In genomic region chr10:78584666-78585065, GRCh38 we compare ENCODE assay signal across 17 cellular contexts.
"Had no signal": no experiment of that assay in that cellular context is flagged by ENCODE, and none has a peak within 500 bp of the region (broad histone marks: within the 10 kb centered on the region; RNA-seq: fewer than 3 reads in every experiment).

No MANE protein-coding gene starts in this region.

- DNase-seq: activated CD4-positive, alpha-beta memory T cell treated with anti-CD3 and anti-CD28 coated beads for 36 hours; activated CD4-positive, alpha-beta T cell treated with anti-CD3 and anti-CD28 coated beads for 1 hour; activated CD8-positive, alpha-beta memory T cell treated with anti-CD3 and anti-CD28 coated beads, Interleukin-2, amount 50 U/mL, for 4 hours; activated naive CD4-positive, alpha-beta T cell treated with Interleukin-2 at 50 U/mL for 16 hours; activated naive CD8-positive, alpha-beta T cell treated with anti-CD3 and anti-CD28 coated beads, Interleukin-2, amount 50 U/mL, for 24 hours; activated T-cell treated with anti-CD3 and anti-CD28 coated beads, Interleukin-2, amount 50 U/mL, for 72 hours; effector CD4-positive, alpha-beta T cell; gastrocnemius medialis; hippocampal formation; ovary; retina; spleen; stimulated activated CD4-positive, alpha-beta T cell treated with anti-CD3 and anti-CD28 coated beads, Interleukin-1b, Interleukin-23, amount 100 ng/mL, for 48 hours; stimulated activated naive CD4-positive, alpha-beta T cell; T-helper 9 cell; upper lobe of left lung had no signal

- H3K36me3 ChIP-seq: ascending aorta, gastrocnemius medialis, ovary, spleen, upper lobe of left lung had no signal

- H3K27ac ChIP-seq: ascending aorta, gastrocnemius medialis, ovary, spleen had no signal

- H3K4me1 ChIP-seq: ascending aorta, gastrocnemius medialis had no signal

- H3K4me3 ChIP-seq: ascending aorta, gastrocnemius medialis, ovary, spleen, upper lobe of left lung had no signal

- ATAC-seq: activated naive CD8-positive, alpha-beta T cell treated with anti-CD3 and anti-CD28 coated beads, Interleukin-2, amount 50 U/mL, for 24 hours; activated T-cell treated with anti-CD3 and anti-CD28 coated beads, Interleukin-2, amount 50 U/mL, for 72 hours; gastrocnemius medialis had no signal

- H3K9me3 ChIP-seq: ascending aorta, gastrocnemius medialis, ovary, spleen, upper lobe of left lung had no signal

- H3K27me3 ChIP-seq: ascending aorta, gastrocnemius medialis, ovary, upper lobe of left lung had no signal
